1 cellular context compared by ENCODE assay signal in the genomic region with DNA sequence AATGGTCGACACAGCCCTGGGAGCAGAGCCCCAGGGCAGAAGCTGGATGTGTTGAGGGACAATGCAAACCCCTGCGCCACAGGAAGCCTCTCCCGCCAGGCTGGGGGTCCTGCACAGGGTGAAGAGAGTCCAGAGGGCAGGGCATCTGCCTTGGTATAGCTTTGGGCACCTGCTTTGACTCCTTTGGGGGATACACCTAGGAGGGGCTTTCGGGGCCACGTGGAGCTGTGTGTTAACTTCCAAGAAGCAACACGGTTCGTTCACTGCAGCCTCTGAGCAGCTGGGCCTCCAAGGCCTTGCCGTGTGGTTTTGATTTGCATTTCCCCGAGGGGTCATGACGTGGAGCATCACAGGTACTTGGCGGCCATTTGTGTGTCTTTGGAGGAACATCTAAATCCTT.
TF ChIP-seq lines count a peak whose summit lies in the region.

No MANE protein-coding gene starts in this region.

TF ChIP-seq in SK-N-SH, 30 proteins besides CTCF, POLR2A, EP300 and RAD21 (continued from another document):
- TF ChIP-seq REST (IDR thresholded peaks at IDR 0.05; ENCODE audit: low read depth, low read length) (no peak), RFX5 (IDR thresholded peaks at IDR 0.05; ENCODE audit: low read length) (no peak), TEAD4 (IDR thresholded peaks at IDR 0.05; ENCODE audit: borderline replicate concordance, insufficient read depth) (no peak), YY1 (IDR thresholded peaks at IDR 0.05; ENCODE audit: low read depth) (no peak), JUND (IDR thresholded peaks at IDR 0.05) (no peak), EZH2phosphoT487 (IDR thresholded peaks at IDR 0.05; ENCODE audit: borderline replicate concordance, low read depth) (no peak), FOSL2 (IDR thresholded peaks at IDR 0.05; ENCODE audit: borderline replicate concordance, low read depth) (no peak), MXI1 (IDR thresholded peaks at IDR 0.05; ENCODE audit: low read depth, low read length) (no peak), TAF1 (IDR thresholded peaks at IDR 0.05; ENCODE audit: borderline replicate concordance, low read depth, low read length) (no peak), GABPA (IDR thresholded peaks at IDR 0.05; ENCODE audit: low read depth) (no peak), MAX (IDR thresholded peaks at IDR 0.05; ENCODE audit: low read depth) (no peak), NFIC (IDR thresholded peaks at IDR 0.05; ENCODE audit: borderline replicate concordance) (no peak), GATA2 (CRISPR knock-in tag; IDR thresholded peaks at IDR 0.05) (no peak), NRF1 (IDR thresholded peaks at IDR 0.05; ENCODE audit: low read depth, low read length) (no peak), FOXM1 (IDR thresholded peaks at IDR 0.05; ENCODE audit: low read depth) (no peak)
- TF ChIP-seq, protein P1, sequence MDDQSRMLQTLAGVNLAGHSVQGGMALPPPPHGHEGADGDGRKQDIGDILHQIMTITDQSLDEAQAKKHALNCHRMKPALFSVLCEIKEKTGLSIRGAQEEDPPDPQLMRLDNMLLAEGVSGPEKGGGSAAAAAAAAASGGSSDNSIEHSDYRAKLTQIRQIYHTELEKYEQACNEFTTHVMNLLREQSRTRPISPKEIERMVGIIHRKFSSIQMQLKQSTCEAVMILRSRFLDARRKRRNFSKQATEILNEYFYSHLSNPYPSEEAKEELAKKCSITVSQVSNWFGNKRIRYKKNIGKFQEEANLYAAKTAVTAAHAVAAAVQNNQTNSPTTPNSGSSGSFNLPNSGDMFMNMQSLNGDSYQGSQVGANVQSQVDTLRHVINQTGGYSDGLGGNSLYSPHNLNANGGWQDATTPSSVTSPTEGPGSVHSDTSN (IDR thresholded peaks at IDR 0.05), result no peak
